1 cellular context compared by ENCODE assay signal in the genomic region with DNA sequence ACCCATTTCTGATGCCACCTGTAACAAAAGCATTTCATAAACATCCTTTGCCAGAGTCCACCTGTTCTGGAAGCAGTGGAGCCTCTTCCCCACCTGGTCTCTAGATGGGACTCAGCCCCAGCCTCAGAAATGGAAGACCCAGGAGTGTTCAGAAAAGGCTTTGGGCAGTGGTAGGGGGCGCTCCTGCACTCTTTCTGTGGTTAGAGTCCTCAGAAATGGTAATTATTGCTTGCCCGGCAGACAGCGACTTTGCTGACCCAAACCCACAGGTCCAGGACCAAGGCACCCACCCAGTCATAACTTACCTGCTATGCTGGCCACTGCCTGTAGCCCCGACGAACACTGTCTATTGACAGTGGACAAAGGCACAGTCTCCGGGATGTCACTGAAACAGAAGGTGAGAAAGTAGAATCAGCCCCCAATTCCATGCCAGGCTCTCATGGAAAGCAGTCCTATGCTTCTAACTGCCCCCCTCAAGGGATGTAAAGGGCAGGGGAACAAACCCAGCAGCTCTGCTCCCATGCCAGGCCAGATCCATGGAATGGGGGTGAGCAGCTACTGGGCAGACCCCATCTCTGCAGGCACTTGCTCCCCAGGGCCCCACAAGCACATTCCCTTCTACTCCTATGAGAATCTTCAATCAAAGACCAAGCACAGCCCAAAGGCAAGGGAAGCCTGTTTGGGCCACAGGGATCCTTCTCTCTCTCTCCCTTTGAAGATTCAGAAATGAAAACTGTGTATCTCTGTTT.
TF ChIP-seq lines count a peak whose summit lies in the region.

No MANE protein-coding gene starts in this region.

TF ChIP-seq in K562, 482 proteins besides CTCF, POLR2A, EP300 and RAD21 (continues in another document):
- TF ChIP-seq FOS (IDR thresholded peaks at IDR 0.05; ENCODE audit: extremely low read depth, insufficient read length) (no peak), PBX2 (CRISPR knock-in tag; IDR thresholded peaks at IDR 0.05; ENCODE audit: low read depth) (no peak), PBX2 (tag; conservative IDR thresholded peaks at IDR 0.05; ENCODE audit: low read depth) (no peak), HCFC1 (IDR thresholded peaks at IDR 0.05; ENCODE audit: low read depth, low read length) (0 out of 2 replicates have a peak, but pooled peaks have one; percentile 18), MAFG (tag; conservative IDR thresholded peaks at IDR 0.05) (no peak), CBFB (CRISPR knock-in tag; IDR thresholded peaks at IDR 0.05) (peak; percentile 35; the same call in 1 of the 2 replicates), SMARCB1 (IDR thresholded peaks at IDR 0.05; ENCODE audit: insufficient read length, low read depth) (no peak), ZNF766 (CRISPR knock-in tag; conservative IDR thresholded peaks at IDR 0.05) (no peak), RCOR1 (IDR thresholded peaks at IDR 0.05; ENCODE audit: borderline replicate concordance in 1 of 2, low read depth in 2 of 2, low read length in 2 of 2) (peak in 1 of 2 experiments; percentile 15; a peak in 1 of 4 replicates), KAT7 (CRISPR knock-in tag; IDR thresholded peaks at IDR 0.05; ENCODE audit: borderline replicate concordance) (0 out of 2 replicates have a peak, but pooled peaks have one; percentile 46), ZNF263 (CRISPR knock-in tag; IDR thresholded peaks at IDR 0.05; ENCODE audit: borderline replicate concordance) (no peak), MYC (IDR thresholded peaks at IDR 0.05; ENCODE audit: low read depth, low read length) (0 out of 2 replicates have a peak, but pooled peaks have one; percentile 15), MYC (CRISPR knock-in tag; IDR thresholded peaks at IDR 0.05; ENCODE audit: borderline replicate concordance, low read depth) (no peak), POU5F1 (IDR thresholded peaks at IDR 0.05; ENCODE audit: borderline replicate concordance, low read depth, low read length, partially characterized antibody) (no peak), SIRT6 (IDR thresholded peaks at IDR 0.05; ENCODE audit: low read depth, low read length) (no peak), CTCFL (IDR thresholded peaks at IDR 0.05; ENCODE audit: borderline replicate concordance, insufficient read depth, low read depth, low read length, poor library complexity, severe bottlenecking) (peak; percentile 1), PTBP1 (IDR thresholded peaks at IDR 0.05; ENCODE audit: low read depth, low read length) (no peak), HMGN3 (IDR thresholded peaks at IDR 0.05; ENCODE audit: borderline replicate concordance, extremely low read depth, insufficient read length, low read depth, low read length) (no peak), MAZ (CRISPR knock-in tag; conservative IDR thresholded peaks at IDR 0.05 in 1 of 2, IDR thresholded peaks at IDR 0.05 in 1 of 2) (peak in 1 of 2 experiments; percentile 38; a peak in 1 of 4 replicates), TRIM28 (IDR thresholded peaks at IDR 0.05) (no peak), GABPB2 (CRISPR knock-in tag; conservative IDR thresholded peaks at IDR 0.05) (no peak), ZNF175 (CRISPR knock-in tag; IDR thresholded peaks at IDR 0.05; ENCODE audit: low read depth) (no peak), SMC3 (conservative IDR thresholded peaks at IDR 0.05; ENCODE audit: insufficient read depth, low read depth, low read length) (peak; percentile 66), ATF7 (IDR thresholded peaks at IDR 0.05) (peak; percentile 14; the same call in 1 of the 2 replicates), IRF2 (CRISPR knock-in tag; IDR thresholded peaks at IDR 0.05) (no peak), ZNF277 (CRISPR knock-in tag; IDR thresholded peaks at IDR 0.05; ENCODE audit: borderline replicate concordance) (no peak), ATF1 (CRISPR knock-in tag; IDR thresholded peaks at IDR 0.05) (no peak), ATF1 (tag; IDR thresholded peaks at IDR 0.05) (0 out of 2 replicates have a peak, but pooled peaks have one; percentile 16), UBTF (IDR thresholded peaks at IDR 0.05; ENCODE audit: borderline replicate concordance in 1 of 2, low read depth in 2 of 2, low read length in 2 of 2) (0 out of 4 replicates have a peak, but pooled peaks of 1 of the 2 experiments have one; percentile 19), ZBTB7A (IDR thresholded peaks at IDR 0.05; ENCODE audit: borderline replicate concordance, control insufficient read depth, low read depth, low read length) (0 out of 2 replicates have a peak, but pooled peaks have one; percentile 31), IRF9 (tag; IDR thresholded peaks at IDR 0.05) (no peak), MYBL2 (IDR thresholded peaks at IDR 0.05; ENCODE audit: low read depth) (no peak), MYBL2 (CRISPR knock-in tag; IDR thresholded peaks at IDR 0.05; ENCODE audit: borderline replicate concordance) (no peak), HINFP (tag; conservative IDR thresholded peaks at IDR 0.05; ENCODE audit: low read depth) (no peak), HLTF (IDR thresholded peaks at IDR 0.05) (no peak), ZNF445 (CRISPR knock-in tag; IDR thresholded peaks at IDR 0.05; ENCODE audit: low read depth) (no peak), REST (CRISPR knock-in tag; IDR thresholded peaks at IDR 0.05; ENCODE audit: low read depth) (no peak), ZBTB8A (IDR thresholded peaks at IDR 0.05; ENCODE audit: partially characterized antibody) (no peak), JUND (IDR thresholded peaks at IDR 0.05; ENCODE audit: borderline replicate concordance, low read depth, low read length) (peak; percentile 31; the same call in 1 of the 2 replicates), JUND (tag; IDR thresholded peaks at IDR 0.05; ENCODE audit: borderline replicate concordance, low read depth, low read length) (no peak), STAT5B (CRISPR knock-in tag; IDR thresholded peaks at IDR 0.05) (no peak), CBFA2T3 (IDR thresholded peaks at IDR 0.05) (no peak)
- TF ChIP-seq, protein P1, sequence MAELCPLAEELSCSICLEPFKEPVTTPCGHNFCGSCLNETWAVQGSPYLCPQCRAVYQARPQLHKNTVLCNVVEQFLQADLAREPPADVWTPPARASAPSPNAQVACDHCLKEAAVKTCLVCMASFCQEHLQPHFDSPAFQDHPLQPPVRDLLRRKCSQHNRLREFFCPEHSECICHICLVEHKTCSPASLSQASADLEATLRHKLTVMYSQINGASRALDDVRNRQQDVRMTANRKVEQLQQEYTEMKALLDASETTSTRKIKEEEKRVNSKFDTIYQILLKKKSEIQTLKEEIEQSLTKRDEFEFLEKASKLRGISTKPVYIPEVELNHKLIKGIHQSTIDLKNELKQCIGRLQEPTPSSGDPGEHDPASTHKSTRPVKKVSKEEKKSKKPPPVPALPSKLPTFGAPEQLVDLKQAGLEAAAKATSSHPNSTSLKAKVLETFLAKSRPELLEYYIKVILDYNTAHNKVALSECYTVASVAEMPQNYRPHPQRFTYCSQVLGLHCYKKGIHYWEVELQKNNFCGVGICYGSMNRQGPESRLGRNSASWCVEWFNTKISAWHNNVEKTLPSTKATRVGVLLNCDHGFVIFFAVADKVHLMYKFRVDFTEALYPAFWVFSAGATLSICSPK (IDR thresholded peaks at IDR 0.05; ENCODE audit: borderline replicate concordance): no peak
